1 cellular context compared by ENCODE assay signal in genomic region chr20:44079968-44080560, GRCh38.
TF ChIP-seq lines count a peak whose summit lies in the region.

No MANE protein-coding gene starts in this region.

TF ChIP-seq in IMR-90, 13 proteins besides CTCF, POLR2A, EP300 and RAD21:
- TF ChIP-seq MAFK (IDR thresholded peaks at IDR 0.05; ENCODE audit: low read depth, low read length) (no peak), SMC3 (IDR thresholded peaks at IDR 0.05; ENCODE audit: low read depth, low read length) (no peak), CEBPB (IDR thresholded peaks at IDR 0.05; ENCODE audit: low read depth, low read length) (no peak), CHD1 (IDR thresholded peaks at IDR 0.05; ENCODE audit: low read depth, low read length) (no peak), RFX5 (IDR thresholded peaks at IDR 0.05; ENCODE audit: low read depth, low read length) (no peak)
